8 cellular contexts compared by ENCODE assay signal in genomic region chr6:10837692-10837996, GRCh38. TPM values are rescaled to one million over a fixed set of nuclear protein-coding genes. Genes with fewer than 3 reads are reported as not detected.
A peak's percentile ranks its signal among the peaks of the same experiment; 100 is the strongest.
DNase-seq lines count a peak whose midpoint lies in the region; ATAC-seq and TF ChIP-seq lines count a peak whose summit lies in the region.

No MANE protein-coding gene starts in this region.

- peak overlapping the region; percentile 71 for H3K9ac ChIP-seq in adipocyte (ENCODE audit: low read length)

- no peak for ATAC-seq in HG03135 (IDR thresholded peaks at IDR 0.05; ENCODE audit: unreplicated experiment)

- TF ChIP-seq CTCF in GM12864 (IDR thresholded peaks at IDR 0.05; ENCODE audit: low read depth, low read length, missing control alignments): no peak
- no peak for TF ChIP-seq CTCF in NB4 (IDR thresholded peaks at IDR 0.05; ENCODE audit: low read depth, low read length)

- peak overlapping the region in 4 of 6 donors; percentile 37 to 70 (median 52) for H3K27ac Mint-ChIP-seq in immature natural killer cell
- H3K27ac Mint-ChIP-seq in stimulated activated naive CD8-positive, alpha-beta T cell treated with anti-CD3 and anti-CD28 coated beads, Interleukin-15, Interleukin-2, amounts not matched to agents 100 ng/mL and 50 ng/mL, for 24 hours: peak overlapping the region; percentile 34

- H3K4me1 ChIP-seq in adipocyte (ENCODE audit: control insufficient read depth, insufficient read depth, low read length): peaks cover 13% of the 10 kb centered on the region

- H3K27me3 ChIP-seq in adipocyte (replicated peaks; ENCODE audit: control insufficient read depth, insufficient read depth, low read length): peaks cover 3% of the 10 kb centered on the region

- no peaks in the 10 kb centered on the region for H3K36me3 Mint-ChIP-seq in immature natural killer cell
- peaks cover 3% of the 10 kb centered on the region for H3K36me3 Mint-ChIP-seq in stimulated activated naive CD8-positive, alpha-beta T cell treated with anti-CD3 and anti-CD28 coated beads, Interleukin-15, Interleukin-2, amounts not matched to agents 100 ng/mL and 50 ng/mL, for 24 hours (ENCODE audit: low read depth)

- peak overlapping the region; percentile 64 for H3K4me3 ChIP-seq in GM12864 (ENCODE audit: low read depth, low read length)
- peak overlapping the region; percentile 74 for H3K4me3 ChIP-seq in NB4 (ENCODE audit: low read depth, low read length)
- H3K4me3 ChIP-seq in adipocyte (ENCODE audit: low read length): peak overlapping the region; percentile 90

- H3K4me1 Mint-ChIP-seq in immature natural killer cell: peaks cover 17 to 23% of the 10 kb centered on the region in 2 donors
- H3K4me1 Mint-ChIP-seq in stimulated activated naive CD8-positive, alpha-beta T cell treated with anti-CD3 and anti-CD28 coated beads, Interleukin-15, Interleukin-2, amounts not matched to agents 100 ng/mL and 50 ng/mL, for 24 hours (ENCODE audit: low read depth): peaks cover 25% of the 10 kb centered on the region

- no peak for TF ChIP-seq POLR2A in NB4 (IDR thresholded peaks at IDR 0.05; ENCODE audit: extremely low read depth, insufficient read length)

- no peaks in the 10 kb centered on the region for H3K9me3 ChIP-seq in adipocyte (ENCODE audit: control insufficient read depth, low read length)

- H3K9me3 Mint-ChIP-seq in immature natural killer cell: no peaks in the 10 kb centered on the region
- H3K9me3 Mint-ChIP-seq in stimulated activated naive CD8-positive, alpha-beta T cell treated with anti-CD3 and anti-CD28 coated beads, Interleukin-15, Interleukin-2, amounts not matched to agents 100 ng/mL and 50 ng/mL, for 24 hours: no peaks in the 10 kb centered on the region

- H3K27me3 Mint-ChIP-seq in immature natural killer cell (ENCODE audit: low read depth in 3 of 3): peaks cover 24 to 50% (median 32%) of the 10 kb centered on the region in 3 donors
- H3K27me3 Mint-ChIP-seq in stimulated activated naive CD8-positive, alpha-beta T cell treated with anti-CD3 and anti-CD28 coated beads, Interleukin-15, Interleukin-2, amounts not matched to agents 100 ng/mL and 50 ng/mL, for 24 hours: peaks cover 52% of the 10 kb centered on the region

- H3K4me3 Mint-ChIP-seq in immature natural killer cell: peak overlapping the region; percentile 67 to 83 (median 77)
- H3K4me3 Mint-ChIP-seq in stimulated activated naive CD8-positive, alpha-beta T cell treated with anti-CD3 and anti-CD28 coated beads, Interleukin-15, Interleukin-2, amounts not matched to agents 100 ng/mL and 50 ng/mL, for 24 hours: peak overlapping the region; percentile 84

- no peaks in the 10 kb centered on the region for H3K36me3 ChIP-seq in adipocyte (ENCODE audit: control insufficient read depth, insufficient read depth, low read length, severe bottlenecking)

- no peak for DNase-seq in GM12864 (ENCODE audit: low read depth)
- peak; percentile 63 for DNase-seq in NB4 (ENCODE audit: low read depth)
- DNase-seq in adipocyte (ENCODE audit: low read depth): peak; percentile 36
- DNase-seq in immature natural killer cell: peak; percentile 17 to 29 (median 17)
- DNase-seq in foreskin melanocyte: no peak
- no peak for DNase-seq in amniotic stem cell (lab: John Stamatoyannopoulos, UW)

RNA-seq across cellular contexts. Expression of gene MAK, which starts 0.7 kb away (rescaled TPM):
- polyA plus RNA-seq in immature natural killer cell: under 1 TPM in 2 of 3 donors, not detected in 1; 0.06 to 0.18 TPM

RNA-seq across cellular contexts. Expression of gene GCM2, which starts 44.2 kb away (rescaled TPM):
- not detected for polyA plus RNA-seq in immature natural killer cell

RNA-seq across cellular contexts. Expression of gene SYCP2L, which starts 49.2 kb away (rescaled TPM):
- under 1 TPM in 1 of 3 donors, not detected in 2; 0.09 TPM for polyA plus RNA-seq in immature natural killer cell

Comparison
In these comparisons a context has a peak if more than half of its experiments do, and no peak if none do; other contexts are left out.
1. DNase-seq: peak in NB4 (single experiment), adipocyte (single experiment) and immature natural killer cell (3 of 3); none in GM12864 (single experiment), foreskin melanocyte (single experiment) and amniotic stem cell (single experiment).
2. Peak in every context shown above with its lines, with median percentiles within 50 percentile points of each other: H3K4me3 ChIP-seq.